In the genomic region with DNA sequence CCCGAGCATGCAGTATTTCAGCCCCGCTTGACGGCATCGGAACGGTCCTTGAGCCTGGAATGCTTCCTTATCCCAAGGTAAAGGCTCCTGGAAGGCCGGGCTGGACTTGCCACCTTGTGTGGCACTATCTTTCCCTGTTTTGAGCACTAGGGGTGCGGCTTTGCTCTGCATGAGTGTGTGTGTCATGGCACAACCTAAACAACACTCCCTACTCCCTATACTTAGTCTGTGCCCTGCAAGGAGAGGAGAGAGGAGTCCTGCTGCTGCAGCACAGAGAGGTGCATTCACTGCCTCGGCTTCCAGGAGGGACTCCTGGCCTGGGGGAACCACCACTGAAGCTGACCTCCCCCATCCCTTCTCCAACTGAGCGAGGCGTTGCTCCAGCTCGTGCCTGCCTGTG, we compare ENCODE assay signal across 33 cellular contexts.
A peak's percentile ranks its signal among the peaks of the same experiment; 100 is the strongest.
DNase-seq lines count a peak whose midpoint lies in the region; ATAC-seq, FAIRE-seq and TF ChIP-seq lines count a peak whose summit lies in the region.
"Had no signal": no experiment of that assay in that cellular context is flagged by ENCODE, and none has a peak within 500 bp of the region (broad histone marks: within the 10 kb centered on the region; RNA-seq: fewer than 3 reads in every experiment).

No MANE protein-coding gene starts in this region.

- no peak overlapping the region for H3K4me3 ChIP-seq in neuronal stem cell (ENCODE audit: low read length in 2 of 2)
- H3K4me3 ChIP-seq in aorta (ENCODE audit: low read length in 2 of 2) = no peak overlapping the region
- H3K4me3 ChIP-seq in small intestine (ENCODE audit: low read depth in 1 of 2, low read length in 2 of 2) = no peak overlapping the region
- H3K4me3 ChIP-seq: A549; BLaER1; BLaER1 treated with 17β-estradiol and CSF1 and Interleukin-3, amounts not matched to agents 10 nM and 100 nM had no signal

- H2BK120ac ChIP-seq in neuronal stem cell (ENCODE audit: low read depth, low read length) = no peak overlapping the region

- DNase-seq in islet precursor cell (peak; percentile 41), neuronal stem cell (ENCODE audit: low spot score) (no peak), aorta (no peak), GM20000 (ENCODE audit: low spot score) (no peak), small intestine (no peak)
- DNase-seq in activated CD4-positive, CD25-positive, alpha-beta regulatory T cell treated with anti-CD3 and anti-CD28 coated beads, Interleukin-2, amount 50 U/mL, for 72 hours = no peak
- DNase-seq: 8988T; ACHN; AML-193; BE2C; C1 segment of cervical spinal cord; Caco-2; Calu3; CD4-positive, alpha-beta memory T cell; CD4-positive, alpha-beta T cell; CD4-positive, CD25-positive, alpha-beta regulatory T cell; CD8-positive, alpha-beta memory T cell; CD8-positive, alpha-beta T cell; COR-L47; DMS 273 treated with DMSO at 0.1 percent for 48 hours; DMS153; DMS53; DMS79; DMS79 treated with DMSO at 0.1 percent for 48 hours; DND-41; EL had no signal

- no peaks in the 10 kb centered on the region for H3K36me3 ChIP-seq in neuronal stem cell (replicated peaks in 1 of 2; ENCODE audit: control insufficient read depth in 2 of 2, insufficient read depth in 2 of 2, low read length in 2 of 2)
- H3K36me3 ChIP-seq in aorta (ENCODE audit: control insufficient read depth in 1 of 2, insufficient read depth in 2 of 2, low read length in 1 of 2) = no peaks in the 10 kb centered on the region
- no peaks in the 10 kb centered on the region for H3K36me3 ChIP-seq in small intestine (ENCODE audit: control insufficient read depth in 2 of 2, insufficient read depth in 2 of 2, low read length in 2 of 2)
- H3K36me3 ChIP-seq: BE2C; BLaER1; BLaER1 treated with 17β-estradiol and CSF1 and Interleukin-3, amounts not matched to agents 10 nM and 100 nM had no signal

- peak overlapping the region; percentile 10 for H3K14ac ChIP-seq in neuronal stem cell (ENCODE audit: low read length)

- WGBS in neuronal stem cell (ENCODE audit: extremely low coverage in 2 of 2, insufficient read length in 2 of 2, insufficient replicate concordance in 1 of 2), 2 donors = no CpG with 5 or more reads among the region's 11 CpGs
- 74% methylated on average over 11 of the region's 11 CpGs for WGBS in aorta, 2 donors
- 75 to 84% (median 76%) methylated on average over 11 of the region's 11 CpGs for WGBS in small intestine, 3 donors

- H2BK15ac ChIP-seq in neuronal stem cell (ENCODE audit: low read length) = no peak overlapping the region

- no peaks in the 10 kb centered on the region for H3K9me3 ChIP-seq in neuronal stem cell (replicated peaks in 1 of 2; ENCODE audit: control insufficient read depth in 2 of 2, insufficient read depth in 1 of 2, low read depth in 1 of 2, low read length in 2 of 2)
- H3K9me3 ChIP-seq in aorta (ENCODE audit: control insufficient read depth, low read length) = peaks cover 4% of the 10 kb centered on the region
- no peaks in the 10 kb centered on the region for H3K9me3 ChIP-seq in small intestine (ENCODE audit: control insufficient read depth, low read depth)
- H3K9me3 ChIP-seq: A549, BE2C, BLaER1, Caco-2 had no signal

- no peak overlapping the region for H2BK5ac ChIP-seq in neuronal stem cell (ENCODE audit: low read length)

- no peaks in the 10 kb centered on the region for H3K79me1 ChIP-seq in neuronal stem cell (ENCODE audit: low read depth, low read length)

- H2AK5ac ChIP-seq in neuronal stem cell (ENCODE audit: low read depth, low read length) = peak overlapping the region; percentile 27

- H2BK12ac ChIP-seq in neuronal stem cell (ENCODE audit: low read length) = no peak overlapping the region

- H3K27me3 ChIP-seq in neuronal stem cell (ENCODE audit: control insufficient read depth in 3 of 3, insufficient read depth in 3 of 3, low read depth in 1 of 3, low read length in 3 of 3) (no peaks in the 10 kb centered on the region), aorta (ENCODE audit: control insufficient read depth in 1 of 2, insufficient read depth in 2 of 2, low read length in 1 of 2) (no peaks in the 10 kb centered on the region), small intestine (ENCODE audit: control insufficient read depth in 2 of 2, insufficient read depth in 2 of 2, low read length in 2 of 2) (peaks cover 0 to 2% of the 10 kb centered on the region in 2 donors)
- H3K27me3 ChIP-seq: BE2C; BLaER1; BLaER1 treated with 17β-estradiol and CSF1 and Interleukin-3, amounts not matched to agents 10 nM and 100 nM had no signal

- peaks cover 0 to under 1% of the 10 kb centered on the region in 2 donors for H3K4me1 ChIP-seq in neuronal stem cell (ENCODE audit: control insufficient read depth in 2 of 2, insufficient read depth in 1 of 2, low read depth in 1 of 2, low read length in 2 of 2)
- no peaks in the 10 kb centered on the region for H3K4me1 ChIP-seq in aorta (ENCODE audit: control insufficient read depth in 1 of 2, insufficient read depth in 2 of 2, low read length in 2 of 2)
- H3K4me1 ChIP-seq in small intestine (ENCODE audit: control insufficient read depth in 2 of 2, insufficient read depth in 1 of 2, low read depth in 1 of 2, low read length in 1 of 2) = no peaks in the 10 kb centered on the region
- H3K4me1 ChIP-seq: A549, BE2C, Caco-2 had no signal

- ATAC-seq in aorta (ENCODE audit: low FRiP score) = peak; percentile 56
- ATAC-seq: A549; CD8-positive, alpha-beta T cell had no signal

- peak overlapping the region; percentile 8 for H3K23ac ChIP-seq in neuronal stem cell (ENCODE audit: low read depth, low read length, poor library complexity)

- peak overlapping the region; percentile 23 for H3K18ac ChIP-seq in neuronal stem cell (ENCODE audit: low read length)

- no peak for TF ChIP-seq CTCF in GM20000 (IDR thresholded peaks at IDR 0.05; ENCODE audit: extremely low read depth, missing control alignments)

- H4K91ac ChIP-seq in neuronal stem cell (ENCODE audit: low read depth, low read length, poor library complexity) = no peak overlapping the region

- no peak overlapping the region for H4K8ac ChIP-seq in neuronal stem cell (ENCODE audit: low read depth, low read length)

- no peak overlapping the region for H3K4ac ChIP-seq in neuronal stem cell (ENCODE audit: low read length)

- H3K27ac ChIP-seq in neuronal stem cell (replicated peaks; ENCODE audit: low read length) = no peak overlapping the region
- H3K27ac ChIP-seq in aorta (ENCODE audit: low read depth in 1 of 2, low read length in 2 of 2) = no peak overlapping the region
- no peak overlapping the region for H3K27ac ChIP-seq in small intestine (ENCODE audit: low read depth in 1 of 2, low read length in 1 of 2)
- H3K27ac ChIP-seq: 22Rv1; A549; BLaER1; BLaER1 treated with 17β-estradiol and CSF1 and Interleukin-3, amounts not matched to agents 10 nM and 100 nM; C4-2B had no signal

- no peak for FAIRE-seq in small intestine (lab: Jason Lieb, UNC)
- FAIRE-seq: A204.1, A549, D721Med had no signal

- H2AFZ ChIP-seq in neuronal stem cell (ENCODE audit: low read length) = no peak overlapping the region

- H3K4me2 ChIP-seq in neuronal stem cell (ENCODE audit: insufficient read depth, low read length, poor library complexity, severe bottlenecking) = no peak overlapping the region
- H3K4me2 ChIP-seq: A549 had no signal

- intact Hi-C loops in aorta (cut with DNase I) = no loop called here

- no peak overlapping the region for H3K9ac ChIP-seq in neuronal stem cell (ENCODE audit: low read depth, low read length, poor library complexity)
- H3K9ac ChIP-seq: BLaER1; BLaER1 treated with 17β-estradiol and CSF1 and Interleukin-3, amounts not matched to agents 10 nM and 100 nM had no signal
